ENCODE assay signal across 9 cellular contexts in the genomic region with DNA sequence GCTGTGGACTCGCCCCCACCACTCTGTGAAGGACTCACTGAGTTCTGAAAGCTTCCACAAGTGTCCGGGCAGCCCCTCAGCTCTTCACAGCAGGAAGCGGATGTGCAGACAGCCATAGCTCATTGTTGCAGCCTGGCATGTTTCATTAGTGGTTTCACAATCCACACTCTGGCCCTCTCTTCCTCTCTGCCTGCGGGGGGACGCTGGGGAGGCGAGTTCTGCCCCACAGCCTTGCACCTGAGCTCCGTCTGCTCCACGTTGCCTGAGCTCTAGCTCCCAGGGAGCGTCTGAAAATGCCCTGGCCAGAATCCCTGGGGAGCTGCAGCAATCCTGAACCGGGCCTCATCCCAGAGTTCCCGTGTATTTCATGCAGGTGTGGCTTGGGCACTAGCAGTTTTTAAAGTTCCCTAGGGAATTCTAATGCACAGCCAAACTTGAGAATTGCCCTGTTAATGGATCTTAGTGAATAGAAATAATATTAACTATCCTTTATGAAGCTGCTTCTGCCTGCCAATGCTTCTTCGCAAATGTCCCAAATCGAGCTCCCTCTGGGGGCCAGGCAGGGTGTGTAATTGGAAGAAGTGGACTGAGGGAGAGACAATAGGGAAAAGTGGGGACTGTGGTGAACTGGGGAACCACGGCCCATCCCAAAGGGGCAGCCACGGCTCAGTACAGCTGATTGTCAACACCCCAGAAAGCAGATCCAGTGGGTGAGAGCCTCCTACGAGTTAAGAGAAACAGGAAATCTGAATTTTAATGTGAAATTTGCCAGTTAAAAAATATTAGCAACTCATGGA. TPM values are rescaled to one million over a fixed set of nuclear protein-coding genes. Genes with fewer than 3 reads are reported as not detected.
A peak's percentile ranks its signal among the peaks of the same experiment; 100 is the strongest.
DNase-seq lines count a peak whose midpoint lies in the region; ATAC-seq, FAIRE-seq and TF ChIP-seq lines count a peak whose summit lies in the region.
"Had no signal": no experiment of that assay in that cellular context is flagged by ENCODE, and none has a peak within 500 bp of the region (broad histone marks: within the 10 kb centered on the region; RNA-seq: fewer than 3 reads in every experiment).

No MANE protein-coding gene starts in this region.

- no peaks in the 10 kb centered on the region for H3K27me3 ChIP-seq in pancreas

- DNase-seq in activated CD8-positive, alpha-beta memory T cell treated with anti-CD3 and anti-CD28 coated beads for 24 hours, result peak; percentile 65
- no peak for DNase-seq in activated CD8-positive, alpha-beta memory T cell treated with anti-CD3 and anti-CD28 coated beads, Interleukin-2, amount 50 U/mL, for 48 hours
- DNase-seq in NB4 (ENCODE audit: low read depth), result peak; percentile 99
- no peak for DNase-seq in central memory CD8-positive, alpha-beta T cell (ENCODE audit: low spot score in 2 of 2)
- DNase-seq in pancreas, result peak in 1 of 6 donors; percentile 15
- no peak for DNase-seq in NCI-H1048 (lab: John Stamatoyannopoulos, UW)

- TF ChIP-seq CTCF in NB4 (IDR thresholded peaks at IDR 0.05; ENCODE audit: low read depth, low read length), result peak; percentile 39
- TF ChIP-seq CTCF in pancreas (IDR thresholded peaks at IDR 0.05), result no peak

- peaks cover 19% of the 10 kb centered on the region for H3K27me3 Mint-ChIP-seq in central memory CD8-positive, alpha-beta T cell

- H3K4me3 Mint-ChIP-seq in central memory CD8-positive, alpha-beta T cell, result peak overlapping the region; percentile 13

- intact Hi-C loops in pancreas (cut with DNase I), result no loop called here

- no peak for TF ChIP-seq POLR2A in NB4 (IDR thresholded peaks at IDR 0.05; ENCODE audit: extremely low read depth, insufficient read length)

- no peaks in the 10 kb centered on the region for H3K9me3 ChIP-seq in pancreas

- ATAC-seq in GM21737 (IDR thresholded peaks at IDR 0.05; ENCODE audit: unreplicated experiment), result peak; percentile 47
- ATAC-seq in central memory CD8-positive, alpha-beta T cell (replicated peaks; ENCODE audit: extremely low read depth, poor library complexity, severe bottlenecking), result peak; percentile 79
- ATAC-seq in pancreas, result peak in 3 of 4 donors; percentile 35 to 77 (median 71)
- no peak for ATAC-seq in GM18517 (IDR thresholded peaks at IDR 0.05; ENCODE audit: unreplicated experiment)

- no peak for FAIRE-seq in pancreas (lab: Jason Lieb, UNC)

- H3K4me1 Mint-ChIP-seq in central memory CD8-positive, alpha-beta T cell, result peaks cover 21% of the 10 kb centered on the region

- no peaks in the 10 kb centered on the region for H3K4me1 ChIP-seq in pancreas

- no peak overlapping the region for H3K4me3 ChIP-seq in NB4 (ENCODE audit: low read depth, low read length)
- H3K4me3 ChIP-seq in pancreas, result no peak overlapping the region

- H3K27ac Mint-ChIP-seq in central memory CD8-positive, alpha-beta T cell (ENCODE audit: low read depth), result no peak overlapping the region

- H3K9me3 Mint-ChIP-seq in central memory CD8-positive, alpha-beta T cell, result no peaks in the 10 kb centered on the region

- H3K36me3 Mint-ChIP-seq in central memory CD8-positive, alpha-beta T cell (ENCODE audit: insufficient read depth), result no peaks in the 10 kb centered on the region

- no peak overlapping the region for H3K27ac ChIP-seq in pancreas

- 35 to 46% methylated on average over 16 of the region's 16 CpGs for WGBS in pancreas, 2 donors

- H3K36me3 ChIP-seq in pancreas, result no peaks in the 10 kb centered on the region

RNA-seq across cellular contexts. Expression of a gene that starts 51.5 kb away (rescaled TPM):
- total RNA-seq in pancreas, result under 1 TPM in 1 of 6 donors, not detected in 5; 0.16 TPM
- polyA plus RNA-seq in pancreas, result not detected
- total RNA-seq: myocyte had no signal

Comparison
In these comparisons a context has a peak if more than half of its experiments do, and no peak if none do; other contexts are left out.
1. DNase-seq: peak in activated CD8-positive, alpha-beta memory T cell treated with anti-CD3 and anti-CD28 coated beads for 24 hours (single experiment) and NB4 (single experiment); none in activated CD8-positive, alpha-beta memory T cell treated with anti-CD3 and anti-CD28 coated beads, Interleukin-2, amount 50 U/mL, for 48 hours (single experiment), central memory CD8-positive, alpha-beta T cell (0 of 2) and NCI-H1048 (single experiment).